19 cellular contexts compared by ENCODE assay signal in the genomic region with DNA sequence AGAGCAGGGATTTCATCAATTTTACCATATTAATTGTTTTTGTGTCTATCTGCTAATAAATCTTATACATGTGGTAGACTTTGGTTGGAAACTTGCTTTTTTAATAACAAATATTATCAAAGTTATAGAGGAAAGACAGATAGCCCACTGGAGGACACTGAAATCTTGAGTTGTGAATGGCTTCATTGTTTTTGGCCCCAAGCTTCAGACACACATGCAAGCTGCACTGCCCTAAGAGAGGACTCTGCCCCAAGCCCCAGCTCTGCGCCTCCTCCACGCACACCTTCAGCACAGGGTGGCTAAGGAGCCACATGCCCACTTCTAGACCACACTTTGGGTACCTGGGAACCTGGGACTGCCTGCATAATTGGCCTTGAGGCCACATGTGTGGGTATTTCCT.
"Had no signal": no experiment of that assay in that cellular context is flagged by ENCODE, and none has a peak within 500 bp of the region (broad histone marks: within the 10 kb centered on the region; RNA-seq: fewer than 3 reads in every experiment).

No MANE protein-coding gene starts in this region.

- H3K27me3 Mint-ChIP-seq: activated naive CD4-positive, alpha-beta T cell treated with anti-CD3 and anti-CD28 coated beads, Interleukin-2, amount 10 ng/mL, durations not matched to agents 7 days and 5 days; memory B cell; naive thymus-derived CD4-positive, alpha-beta T cell; progenitor cell of endocrine pancreas; type B pancreatic cell had no signal

- H3K27ac Mint-ChIP-seq: activated CD4-positive, alpha-beta T cell treated with anti-CD3 and anti-CD28 coated beads, Interleukin-2, amount 10 ng/mL, durations not matched to agents 24 days and 14 days; activated T-cell treated with anti-CD3 and anti-CD28 coated beads, Interleukin-2, amount 50 U/mL, for 72 hours; memory B cell; progenitor cell of endocrine pancreas; type B pancreatic cell had no signal

- H3K27me3 ChIP-seq: vagina had no signal

- H3K36me3 ChIP-seq: thoracic aorta, vagina had no signal

- DNase-seq: activated effector memory CD4-positive, alpha-beta T cell treated with Interleukin-2 at 50 U/mL for 16 hours; activated naive CD4-positive, alpha-beta T cell treated with anti-CD3 and anti-CD28 coated beads, Interleukin-2, amount 10 ng/mL, durations not matched to agents 7 days and 5 days; activated T-cell treated with anti-CD3 and anti-CD28 coated beads, Interleukin-2, amount 50 U/mL, for 72 hours; amygdala; cortex of kidney; erythroblast; foreskin fibroblast; left colon; naive thymus-derived CD4-positive, alpha-beta T cell; retina; stimulated activated CD4-positive, alpha-beta T cell treated with anti-CD3 and anti-CD28 coated beads, Interleukin-2, amount 100 ng/mL, for 48 hours; stimulated activated CD8-positive, alpha-beta memory T cell treated with anti-CD3 and anti-CD28 coated beads, Interleukin-4, amount 100 ng/mL, for 48 hours; stimulated activated naive CD4-positive, alpha-beta T cell had no signal

- H3K9me3 Mint-ChIP-seq: activated T-cell treated with anti-CD3 and anti-CD28 coated beads, Interleukin-2, amount 50 U/mL, for 72 hours; memory B cell; type B pancreatic cell had no signal

- H3K9me3 ChIP-seq: thoracic aorta, vagina had no signal

- ATAC-seq: activated T-cell treated with anti-CD3 and anti-CD28 coated beads, Interleukin-2, amount 50 U/mL, for 72 hours; left colon; naive thymus-derived CD4-positive, alpha-beta T cell had no signal

- H3K27ac ChIP-seq: thoracic aorta, vagina had no signal

- H3K36me3 Mint-ChIP-seq: memory B cell had no signal

- H3K4me3 Mint-ChIP-seq: memory B cell, type B pancreatic cell had no signal

- H3K4me3 ChIP-seq: thoracic aorta, vagina had no signal
